Comparison of ENCODE assay signal across 19 cellular contexts in the genomic region with DNA sequence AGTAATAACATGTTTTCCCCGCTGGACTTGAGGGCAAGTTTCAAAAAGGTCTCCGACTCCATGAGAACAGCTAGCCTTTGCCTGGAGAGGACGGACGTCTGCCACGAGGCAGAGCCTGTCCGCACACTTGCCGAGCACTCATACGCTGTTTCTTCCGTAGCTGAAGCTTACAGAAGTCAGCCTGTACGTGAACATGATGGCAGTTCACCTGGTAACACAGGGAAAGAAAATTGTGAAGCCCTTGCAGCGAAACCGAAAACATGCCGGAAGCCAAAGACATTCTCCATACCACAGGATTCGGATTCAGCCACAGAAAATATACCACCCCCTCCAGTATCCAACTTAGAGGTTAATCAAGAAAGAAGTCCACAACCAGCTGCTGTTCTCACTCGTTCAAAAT. TPM values are rescaled to one million over a fixed set of nuclear protein-coding genes. Genes with fewer than 3 reads are reported as not detected.
A peak's percentile ranks its signal among the peaks of the same experiment; 100 is the strongest.
DNase-seq lines count a peak whose midpoint lies in the region; ATAC-seq and TF ChIP-seq lines count a peak whose summit lies in the region.
"Had no signal": no experiment of that assay in that cellular context is flagged by ENCODE, and none has a peak within 500 bp of the region (broad histone marks: within the 10 kb centered on the region; RNA-seq: fewer than 3 reads in every experiment).

No MANE protein-coding gene starts in this region.

- no peak for TF ChIP-seq POLR2A in breast epithelium (IDR thresholded peaks at IDR 0.05)
- no peak for TF ChIP-seq POLR2A in prostate gland (IDR thresholded peaks at IDR 0.05)

- CTCF ChIA-PET in MCF 10A (lab: Yijun Ruan, JAX): interaction anchor here (0.5 to 6.1 kb wide), 16 partner anchors 12 to 168 kb away, joined by 3 to 109 read pairs (median 7); no protein-coding TSS in a partner anchor

- BruUV-seq in MCF 10A (replicated peaks; lab: Mats Ljungman, UMichigan): no TSS peak

- peaks cover 12% of the 10 kb centered on the region for H3K4me1 Mint-ChIP-seq in MCF 10A (ENCODE audit: insufficient read depth, unreplicated experiment)

- POLR2A ChIA-PET in MCF 10A (lab: Yijun Ruan, JAX): interaction anchor here (0.7 to 3.9 kb wide), 5 partner anchors 10 to 82 kb away, joined by 4 to 43 read pairs (median 7); a partner anchor contains a TSS

- intact Hi-C loops in breast epithelium (cut with DNase I; ENCODE audit: low total_unique reads): no loop called here
- intact Hi-C loops in MCF 10A (cut with micrococcal nuclease): no loop called here
- intact Hi-C loops in prostate gland (cut with DNase I): loop anchor here (5.0 kb wide), 2 partner anchors 41 to 76 kb away; a partner anchor contains a TSS

- H3K9me3 Mint-ChIP-seq in MCF 10A (ENCODE audit: unreplicated experiment): no peaks in the 10 kb centered on the region
- H3K9me3 Mint-ChIP-seq: activated naive CD4-positive, alpha-beta T cell treated with anti-CD3 and anti-CD28 coated beads, Interleukin-2, amount 50 U/mL, for 72 hours; IgD-negative memory B cell had no signal

- H3K4me3 Mint-ChIP-seq in MCF 10A (ENCODE audit: unreplicated experiment): no peak overlapping the region
- H3K4me3 Mint-ChIP-seq: IgD-negative memory B cell had no signal

- H3K27ac ChIP-seq in breast epithelium: peak overlapping the region; percentile 26 to 38
- H3K27ac ChIP-seq in layer of hippocampus (ENCODE audit: low read depth, low read length): peak overlapping the region; percentile 15
- peak overlapping the region; percentile 60 to 62 for H3K27ac ChIP-seq in prostate gland
- H3K27ac ChIP-seq: A549, foreskin keratinocyte had no signal

- peaks cover 13% of the 10 kb centered on the region for H3K36me3 ChIP-seq in breast epithelium
- peaks cover 2 to 5% of the 10 kb centered on the region in 2 donors for H3K36me3 ChIP-seq in prostate gland

- no peaks in the 10 kb centered on the region for H3K9me3 ChIP-seq in breast epithelium
- no peaks in the 10 kb centered on the region for H3K9me3 ChIP-seq in prostate gland
- H3K9me3 ChIP-seq: A549, SK-N-SH had no signal

- H3K27me3 Mint-ChIP-seq in MCF 10A (ENCODE audit: insufficient read depth, unreplicated experiment): no peaks in the 10 kb centered on the region
- H3K27me3 Mint-ChIP-seq: IgD-negative memory B cell had no signal

- TF ChIP-seq CTCF in breast epithelium (IDR thresholded peaks at IDR 0.05) (no peak), MCF 10A (IDR thresholded peaks at IDR 0.05; ENCODE audit: unreplicated experiment) (no peak), prostate gland (IDR thresholded peaks at IDR 0.05) (no peak)

- H3K36me3 Mint-ChIP-seq in MCF 10A (ENCODE audit: insufficient read depth, unreplicated experiment): peaks cover 91% of the 10 kb centered on the region
- H3K36me3 Mint-ChIP-seq: IgD-negative memory B cell had no signal

- DNase-seq in breast epithelium (ENCODE audit: low spot score in 2 of 2): no peak
- no peak for DNase-seq in MCF 10A (ENCODE audit: unreplicated experiment)
- DNase-seq in prostate gland (ENCODE audit: low spot score): no peak
- DNase-seq in NCI-H2196 treated with DMSO at 0.1 percent for 48 hours (lab: John Stamatoyannopoulos, UW; ENCODE audit: unreplicated experiment): no peak
- DNase-seq in cerebellar nuclear complex (lab: John Stamatoyannopoulos, UW): no peak
- DNase-seq in DMS153 treated with DMSO at 0.1 percent for 48 hours (lab: John Stamatoyannopoulos, UW; ENCODE audit: unreplicated experiment): no peak
- DNase-seq: activated CD4-positive, alpha-beta T cell treated with anti-CD3 and anti-CD28 coated beads for 48 hours; activated T-cell treated with anti-CD3 and anti-CD28 coated beads, Interleukin-2, amount 50 U/mL, for 1 hour; foreskin keratinocyte; NCI-H2081; NCI-H526; PC-3; SK-N-SH; stimulated activated CD4-positive, alpha-beta T cell treated with anti-CD3 and anti-CD28 coated beads, Interleukin-2, amount 100 ng/mL, for 48 hours had no signal

- H3K27me3 ChIP-seq in breast epithelium (no peaks in the 10 kb centered on the region), layer of hippocampus (ENCODE audit: control insufficient read depth, insufficient read depth, low read length) (no peaks in the 10 kb centered on the region), prostate gland (replicated peaks; ENCODE audit: insufficient read depth) (no peaks in the 10 kb centered on the region)
- H3K27me3 ChIP-seq: foreskin keratinocyte had no signal

- no peak overlapping the region for H3K27ac Mint-ChIP-seq in MCF 10A (ENCODE audit: low read depth, unreplicated experiment)
- H3K27ac Mint-ChIP-seq: activated naive CD4-positive, alpha-beta T cell treated with anti-CD3 and anti-CD28 coated beads, Interleukin-2, amount 50 U/mL, for 72 hours; IgD-negative memory B cell had no signal

- no peak for ATAC-seq in GM18520 (IDR thresholded peaks at IDR 0.05; ENCODE audit: unreplicated experiment)
- ATAC-seq: A549; activated naive CD4-positive, alpha-beta T cell treated with anti-CD3 and anti-CD28 coated beads, Interleukin-2, amount 50 U/mL, for 72 hours; foreskin keratinocyte; PC-3 had no signal

- H3K4me1 ChIP-seq in breast epithelium (no peaks in the 10 kb centered on the region), prostate gland (replicated peaks) (peaks cover 7% of the 10 kb centered on the region)
- H3K4me1 ChIP-seq: foreskin keratinocyte had no signal

- WGBS in prostate gland: 94% methylated on average over 15 of the region's 15 CpGs

- H3K4me3 ChIP-seq in breast epithelium (no peak overlapping the region), prostate gland (no peak overlapping the region)
- H3K4me3 ChIP-seq: A549 had no signal

RNA-seq across cellular contexts. Expression of a gene that starts 43.9 kb away (rescaled TPM):
- 10 to 100 TPM; 15.2 to 43.2 (median 22.0) TPM for total RNA-seq in breast epithelium
- 15.8 and 19.5 TPM in 2 replicates for total RNA-seq in MCF 10A (2022)
- total RNA-seq in prostate gland: 10 to 100 TPM in 1 of 2 donors, 1 to 10 TPM in 1; 7.8 to 13.5 TPM
